ENCODE assay signal across 10 cellular contexts in the genomic region with DNA sequence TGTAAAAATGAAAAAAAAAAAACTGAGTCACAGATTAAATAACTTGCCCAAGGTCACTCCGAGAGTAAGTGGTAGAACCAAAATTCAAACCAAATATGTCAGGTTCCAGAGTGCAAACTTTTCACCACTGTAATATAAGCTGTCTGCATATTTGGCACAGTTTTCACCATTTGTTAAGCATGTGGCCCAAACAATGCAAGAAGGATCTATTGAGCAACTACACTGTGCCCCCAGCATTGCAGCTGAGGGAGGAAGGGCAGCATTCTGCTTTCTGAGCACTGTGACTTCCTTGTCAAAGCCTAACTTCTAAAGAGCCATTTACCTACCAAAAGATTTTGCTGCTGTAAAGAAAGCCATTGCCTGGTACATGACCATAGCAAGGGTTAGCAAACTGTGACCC.
DNase-seq lines count a peak whose midpoint lies in the region; ATAC-seq and TF ChIP-seq lines count a peak whose summit lies in the region.
"Had no signal": no experiment of that assay in that cellular context is flagged by ENCODE, and none has a peak within 500 bp of the region (broad histone marks: within the 10 kb centered on the region; RNA-seq: fewer than 3 reads in every experiment).

No MANE protein-coding gene starts in this region.

- peak overlapping the region; percentile 21 for H3K9ac ChIP-seq in adipocyte (ENCODE audit: low read length)
- no peak overlapping the region for H3K9ac ChIP-seq in smooth muscle cell (ENCODE audit: low read depth)

- intact Hi-C loops in left ventricle myocardium superior (cut with micrococcal nuclease) (no loop called here), CD14-positive monocyte (cut with micrococcal nuclease) (no loop called here)

- no peaks in the 10 kb centered on the region for H3K4me1 Mint-ChIP-seq in natural killer cell treated with Interleukin-12 subunit alpha and Interleukin-12 subunit beta and Interleukin-15 and Interleukin-18, amount 100 ng/mL, for 72 hours (ENCODE audit: low read depth in 2 of 2)
- peaks cover 6% of the 10 kb centered on the region for H3K4me1 Mint-ChIP-seq in CD14-positive monocyte

- no peaks in the 10 kb centered on the region for H3K79me2 ChIP-seq in smooth muscle cell (ENCODE audit: low read depth)

- ATAC-seq in left ventricle myocardium superior (peak; percentile 3), HG02981 (IDR thresholded peaks at IDR 0.05; ENCODE audit: unreplicated experiment) (no peak)
- ATAC-seq in natural killer cell treated with Interleukin-12 subunit alpha and Interleukin-12 subunit beta and Interleukin-15 and Interleukin-18, amount 100 ng/mL, for 72 hours, result no peak

- H3K4me3 ChIP-seq in adipocyte (ENCODE audit: low read length) (peak overlapping the region; percentile 17), smooth muscle cell (no peak overlapping the region)

- peaks cover 14% of the 10 kb centered on the region for H3F3A ChIP-seq in smooth muscle cell (ENCODE audit: low read depth)

- H3K9me3 ChIP-seq in adipocyte (ENCODE audit: control insufficient read depth, low read length) (no peaks in the 10 kb centered on the region), smooth muscle cell (replicated peaks; ENCODE audit: low read depth) (no peaks in the 10 kb centered on the region)

- H4K20me1 ChIP-seq in smooth muscle cell (ENCODE audit: low read depth), result no peaks in the 10 kb centered on the region

- no peaks in the 10 kb centered on the region for H3K9me3 Mint-ChIP-seq in natural killer cell treated with Interleukin-12 subunit alpha and Interleukin-12 subunit beta and Interleukin-15 and Interleukin-18, amount 100 ng/mL, for 72 hours
- peaks cover 0 to 3% (median 0%) of the 10 kb centered on the region in 7 donors for H3K9me3 Mint-ChIP-seq in CD14-positive monocyte
- H3K9me3 Mint-ChIP-seq: neural crest cell had no signal

- WGBS in smooth muscle cell (ENCODE audit: low lambda C conversion rate), result 95% methylated on average over 1 of the region's 1 CpG

- H2AFZ ChIP-seq in smooth muscle cell (ENCODE audit: low read depth), result no peak overlapping the region

- no peak overlapping the region for H3K4me3 Mint-ChIP-seq in natural killer cell treated with Interleukin-12 subunit alpha and Interleukin-12 subunit beta and Interleukin-15 and Interleukin-18, amount 100 ng/mL, for 72 hours
- H3K4me3 Mint-ChIP-seq in CD14-positive monocyte, result no peak overlapping the region
- H3K4me3 Mint-ChIP-seq: neural crest cell had no signal

- H3K4me2 ChIP-seq in smooth muscle cell, result peak overlapping the region; percentile 70

- peaks cover 20% of the 10 kb centered on the region for H3K36me3 Mint-ChIP-seq in natural killer cell treated with Interleukin-12 subunit alpha and Interleukin-12 subunit beta and Interleukin-15 and Interleukin-18, amount 100 ng/mL, for 72 hours
- H3K36me3 Mint-ChIP-seq in CD14-positive monocyte, result peaks cover 73 to 77% of the 10 kb centered on the region in 2 donors

- no peak overlapping the region for H3K27ac Mint-ChIP-seq in natural killer cell treated with Interleukin-12 subunit alpha and Interleukin-12 subunit beta and Interleukin-15 and Interleukin-18, amount 100 ng/mL, for 72 hours
- H3K27ac Mint-ChIP-seq in CD14-positive monocyte, result no peak overlapping the region

- H3K4me1 ChIP-seq in adipocyte (ENCODE audit: control insufficient read depth, insufficient read depth, low read length), result peaks cover 56% of the 10 kb centered on the region
- H3K4me1 ChIP-seq in smooth muscle cell (ENCODE audit: low read depth), result peaks cover 40% of the 10 kb centered on the region

- in situ Hi-C loops in G401 (cut with HindIII; ENCODE audit: low sequenced_read_pairs), result no loop called here

- no peaks in the 10 kb centered on the region for H3K27me3 ChIP-seq in adipocyte (replicated peaks; ENCODE audit: control insufficient read depth, insufficient read depth, low read length)
- no peaks in the 10 kb centered on the region for H3K27me3 ChIP-seq in smooth muscle cell (ENCODE audit: low read depth)

- H3K27me3 Mint-ChIP-seq in natural killer cell treated with Interleukin-12 subunit alpha and Interleukin-12 subunit beta and Interleukin-15 and Interleukin-18, amount 100 ng/mL, for 72 hours, result no peaks in the 10 kb centered on the region
- H3K27me3 Mint-ChIP-seq in CD14-positive monocyte (ENCODE audit: low read depth in 3 of 3), result peaks cover 10 to 48% (median 31%) of the 10 kb centered on the region in 3 donors

- peaks cover 25% of the 10 kb centered on the region for H3K36me3 ChIP-seq in adipocyte (ENCODE audit: control insufficient read depth, insufficient read depth, low read length, severe bottlenecking)
- H3K36me3 ChIP-seq in smooth muscle cell (ENCODE audit: low read depth), result no peaks in the 10 kb centered on the region

- H3K27ac ChIP-seq in smooth muscle cell (ENCODE audit: low read depth), result no peak overlapping the region

- TF ChIP-seq CTCF in smooth muscle cell (IDR thresholded peaks at IDR 0.05; ENCODE audit: borderline replicate concordance, insufficient read depth, poor library complexity, severe bottlenecking) (no peak), CD14-positive monocyte (IDR thresholded peaks at IDR 0.05) (no peak)

- DNase-seq in HCEC 1CT (peak; percentile 96), adipocyte (ENCODE audit: low read depth) (peak; percentile 95), left ventricle myocardium superior (no peak), smooth muscle cell (lab: John Stamatoyannopoulos, UW; ENCODE audit: unreplicated experiment) (no peak), G401 (ENCODE audit: low spot score) (no peak), CD14-positive monocyte (ENCODE audit: low spot score) (no peak)
- no peak for DNase-seq in natural killer cell treated with Interleukin-12 subunit alpha and Interleukin-12 subunit beta and Interleukin-15 and Interleukin-18, amount 100 ng/mL, for 72 hours (ENCODE audit: low spot score)
- DNase-seq: KBM-7 had no signal

Comparison
In these comparisons a context has a peak if more than half of its experiments do, and no peak if none do; other contexts are left out.
1. DNase-seq: peak in HCEC 1CT (single experiment) and adipocyte (single experiment); none in left ventricle myocardium superior (single experiment), smooth muscle cell (single experiment), G401 (single experiment), natural killer cell treated with Interleukin-12 subunit alpha and Interleukin-12 subunit beta and Interleukin-15 and Interleukin-18, amount 100 ng/mL, for 72 hours (single experiment) and CD14-positive monocyte (single experiment).